ENCODE assay signal across 33 cellular contexts in genomic region chr7:42351313-42351935, GRCh38.
A peak's percentile ranks its signal among the peaks of the same experiment; 100 is the strongest.
DNase-seq lines count a peak whose midpoint lies in the region; ATAC-seq and TF ChIP-seq lines count a peak whose summit lies in the region.
"Had no signal": no experiment of that assay in that cellular context is flagged by ENCODE, and none has a peak within 500 bp of the region (broad histone marks: within the 10 kb centered on the region; RNA-seq: fewer than 3 reads in every experiment).

No MANE protein-coding gene starts in this region.

- H3F3A ChIP-seq in neural cell (ENCODE audit: insufficient read depth, low read length, poor library complexity, severe bottlenecking), result no peaks in the 10 kb centered on the region

- no peaks in the 10 kb centered on the region for H3K79me2 ChIP-seq in neural cell (replicated peaks; ENCODE audit: insufficient read depth, low read length)

- H3K9me3 Mint-ChIP-seq in WTC11, result peaks cover 3% of the 10 kb centered on the region; the same call in 1 of the 2 replicates
- H3K9me3 Mint-ChIP-seq: memory B cell had no signal

- TF ChIP-seq CTCF in AG10803 (conservative IDR thresholded peaks at IDR 0.05; ENCODE audit: low read length) (no peak), fibroblast of the aortic adventitia (IDR thresholded peaks at IDR 0.05; ENCODE audit: insufficient read depth, low read length) (no peak), neural cell (IDR thresholded peaks at IDR 0.05; ENCODE audit: poor library complexity, severe bottlenecking) (no peak), WTC11 (IDR thresholded peaks at IDR 0.05) (no peak)

- no peak overlapping the region for H3K4me3 Mint-ChIP-seq in WTC11
- H3K4me3 Mint-ChIP-seq: activated CD4-positive, alpha-beta memory T cell treated with anti-CD3 and anti-CD28 coated beads, Interleukin-2, amount 10 ng/mL, durations not matched to agents 7 days and 5 days; activated T-helper 17 cell treated with anti-CD3 and anti-CD28 coated beads, Interleukin-2, amount 50 U/mL, for 72 hours; memory B cell had no signal

- ATAC-seq in WTC11, result no peak
- ATAC-seq: activated T-helper 17 cell treated with anti-CD3 and anti-CD28 coated beads, Interleukin-2, amount 50 U/mL, for 72 hours; HepG2 had no signal

- no peak overlapping the region for H3K9ac ChIP-seq in neural cell (ENCODE audit: low read length)

- no peaks in the 10 kb centered on the region for H3K9me2 ChIP-seq in neural cell (ENCODE audit: insufficient read depth, low read length)

- DNase-seq in AG10803 (ENCODE audit: low read depth) (peak; percentile 72), MG63 (peak; percentile 9), fibroblast of the aortic adventitia (ENCODE audit: low read depth) (peak; percentile 30), WTC11 (ENCODE audit: low spot score) (no peak), SHP77 treated with DMSO at 0.1 percent for 48 hours (lab: John Stamatoyannopoulos, UW) (no peak), NCI-H146 treated with DMSO at 0.1 percent for 48 hours (lab: John Stamatoyannopoulos, UW; ENCODE audit: unreplicated experiment) (no peak)
- no peak for DNase-seq in activated CD8-positive, alpha-beta memory T cell treated with anti-CD3 and anti-CD28 coated beads, Interleukin-2, amount 50 U/mL, for 4 hours
- DNase-seq: ACHN; activated CD4-positive, alpha-beta memory T cell treated with anti-CD3 and anti-CD28 coated beads, Interleukin-2, amount 10 ng/mL, durations not matched to agents 7 days and 5 days; activated naive CD4-positive, alpha-beta T cell treated with anti-CD3 and anti-CD28 coated beads, Interleukin-2, amount 50 U/mL, for 16 hours; anterior cingulate cortex; C1 segment of cervical spinal cord; COR-L47; cortex of kidney; GDM1; Karpas-422; NCI-H1417 treated with DMSO at 0.1 percent for 48 hours; NCI-H2081; NCI-H226; NCI-H526 treated with DMSO at 0.1 percent for 48 hours; NK-92 treated with Interleukin-12 subunit alpha and Interleukin-12 subunit beta, amount 100 ng/mL, for 24 hours; PC-9; sigmoid colon; stimulated activated CD4-positive, alpha-beta T cell treated with anti-CD3 and anti-CD28 coated beads, Interleukin-15, amount 100 ng/mL, for 24 hours; stimulated activated CD4-positive, alpha-beta T cell treated with anti-CD3 and anti-CD28 coated beads, Interleukin-4, amount 100 ng/mL, for 4 hours; T-helper 2 cell; transverse colon had no signal

- no peak for TF ChIP-seq RAD21 in neural cell (conservative IDR thresholded peaks at IDR 0.05)

- H3K27ac ChIP-seq in neural cell (ENCODE audit: low read length), result peak overlapping the region; percentile 40
- H3K27ac ChIP-seq: cardiac muscle cell, gastroesophageal sphincter, PC-9 had no signal

- H3K4me3 ChIP-seq in AG10803 (ENCODE audit: low read length) (no peak overlapping the region), MG63 (no peak overlapping the region), fibroblast of the aortic adventitia (ENCODE audit: low read depth, low read length) (no peak overlapping the region), neural cell (ENCODE audit: low read length) (no peak overlapping the region)
- H3K4me3 ChIP-seq: cardiac muscle cell, gastroesophageal sphincter, PC-9, sigmoid colon, transverse colon had no signal

- H3K27ac Mint-ChIP-seq in WTC11, result no peak overlapping the region
- H3K27ac Mint-ChIP-seq: activated CD4-positive, alpha-beta memory T cell treated with anti-CD3 and anti-CD28 coated beads, Interleukin-2, amount 10 ng/mL, durations not matched to agents 7 days and 5 days; activated T-helper 17 cell treated with anti-CD3 and anti-CD28 coated beads, Interleukin-2, amount 50 U/mL, for 72 hours; memory B cell had no signal

- no peak overlapping the region for H2AFZ ChIP-seq in neural cell (ENCODE audit: low read depth, low read length)
- H2AFZ ChIP-seq: PC-9 had no signal

- no peak for TF ChIP-seq EP300 in neural cell (conservative IDR thresholded peaks at IDR 0.05; ENCODE audit: poor library complexity, severe bottlenecking)

- no peak overlapping the region for H3K4me2 ChIP-seq in neural cell (ENCODE audit: low read length)
- H3K4me2 ChIP-seq: PC-9 had no signal

- no peaks in the 10 kb centered on the region for H3K27me3 ChIP-seq in MG63
- H3K27me3 ChIP-seq in neural cell (ENCODE audit: insufficient read depth, low read depth, low read length), result no peaks in the 10 kb centered on the region
- H3K27me3 ChIP-seq: cardiac muscle cell, gastroesophageal sphincter, sigmoid colon, transverse colon had no signal

- H3K36me3 ChIP-seq in MG63, result no peaks in the 10 kb centered on the region
- H3K36me3 ChIP-seq in neural cell (ENCODE audit: insufficient read depth, low read length), result no peaks in the 10 kb centered on the region
- H3K36me3 ChIP-seq: cardiac muscle cell, gastroesophageal sphincter, sigmoid colon, transverse colon had no signal

- POLR2A ChIA-PET in WTC11 (lab: Charles Lee), result no interaction called here

- H3K36me3 Mint-ChIP-seq in WTC11, result no peaks in the 10 kb centered on the region
- H3K36me3 Mint-ChIP-seq: memory B cell had no signal

- H4K20me1 ChIP-seq in neural cell (ENCODE audit: insufficient read depth), result no peaks in the 10 kb centered on the region

- H3K9me3 ChIP-seq in MG63 (no peaks in the 10 kb centered on the region), neural cell (ENCODE audit: low read length) (no peaks in the 10 kb centered on the region)
- H3K9me3 ChIP-seq: gastroesophageal sphincter, sigmoid colon, transverse colon had no signal

- H3K4me1 Mint-ChIP-seq in WTC11, result peaks cover 15% of the 10 kb centered on the region
- H3K4me1 Mint-ChIP-seq: activated CD4-positive, alpha-beta memory T cell treated with anti-CD3 and anti-CD28 coated beads, Interleukin-2, amount 10 ng/mL, durations not matched to agents 7 days and 5 days; activated T-helper 17 cell treated with anti-CD3 and anti-CD28 coated beads, Interleukin-2, amount 50 U/mL, for 72 hours; memory B cell had no signal

- H3K27me3 Mint-ChIP-seq in WTC11 (ENCODE audit: low read depth), result no peaks in the 10 kb centered on the region
- H3K27me3 Mint-ChIP-seq: activated CD4-positive, alpha-beta memory T cell treated with anti-CD3 and anti-CD28 coated beads, Interleukin-2, amount 10 ng/mL, durations not matched to agents 7 days and 5 days; activated T-helper 17 cell treated with anti-CD3 and anti-CD28 coated beads, Interleukin-2, amount 50 U/mL, for 72 hours had no signal

- CTCF ChIA-PET in WTC11 (lab: Charles Lee), result no interaction called here

TF ChIP-seq in neural cell, 6 proteins besides CTCF, POLR2A, EP300 and RAD21 (continues in another document):
- TF ChIP-seq TAF1 (IDR thresholded peaks at IDR 0.05; ENCODE audit: low read depth) (no peak), POLR2AphosphoS5 (IDR thresholded peaks at IDR 0.05) (no peak), SMC3 (conservative IDR thresholded peaks at IDR 0.05; ENCODE audit: poor library complexity) (no peak), MXI1 (conservative IDR thresholded peaks at IDR 0.05; ENCODE audit: poor library complexity, severe bottlenecking) (no peak), EZH2 (IDR thresholded peaks at IDR 0.05; ENCODE audit: borderline replicate concordance, insufficient read depth, low read length, poor library complexity, severe bottlenecking) (no peak)

TF ChIP-seq in WTC11, 78 proteins besides CTCF, POLR2A, EP300 and RAD21:
- TF ChIP-seq FOXK1 (CRISPR knock-in tag; IDR thresholded peaks at IDR 0.05) (no peak), ELF4 (CRISPR knock-in tag; IDR thresholded peaks at IDR 0.05; ENCODE audit: low read depth) (no peak), TEAD4 (CRISPR knock-in tag; IDR thresholded peaks at IDR 0.05) (no peak), GRHL2 (CRISPR knock-in tag; IDR thresholded peaks at IDR 0.05; ENCODE audit: insufficient replicate concordance, severe bottlenecking) (no peak), TCF7 (CRISPR knock-in tag; IDR thresholded peaks at IDR 0.05; ENCODE audit: low read depth) (no peak), ZNF232 (CRISPR knock-in tag; IDR thresholded peaks at IDR 0.05) (no peak), IRF1 (CRISPR knock-in tag; IDR thresholded peaks at IDR 0.05) (no peak), NFE2L1 (CRISPR knock-in tag; IDR thresholded peaks at IDR 0.05) (no peak), ATF1 (CRISPR knock-in tag; IDR thresholded peaks at IDR 0.05) (no peak), NR1H2 (CRISPR knock-in tag; IDR thresholded peaks at IDR 0.05) (no peak), SMAD4 (CRISPR knock-in tag; IDR thresholded peaks at IDR 0.05) (no peak)
- TF ChIP-seq, protein P1, sequence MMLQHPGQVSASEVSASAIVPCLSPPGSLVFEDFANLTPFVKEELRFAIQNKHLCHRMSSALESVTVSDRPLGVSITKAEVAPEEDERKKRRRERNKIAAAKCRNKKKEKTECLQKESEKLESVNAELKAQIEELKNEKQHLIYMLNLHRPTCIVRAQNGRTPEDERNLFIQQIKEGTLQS (CRISPR knock-in tag; conservative IDR thresholded peaks at IDR 0.05), result no peak
- TF ChIP-seq, protein P2, sequence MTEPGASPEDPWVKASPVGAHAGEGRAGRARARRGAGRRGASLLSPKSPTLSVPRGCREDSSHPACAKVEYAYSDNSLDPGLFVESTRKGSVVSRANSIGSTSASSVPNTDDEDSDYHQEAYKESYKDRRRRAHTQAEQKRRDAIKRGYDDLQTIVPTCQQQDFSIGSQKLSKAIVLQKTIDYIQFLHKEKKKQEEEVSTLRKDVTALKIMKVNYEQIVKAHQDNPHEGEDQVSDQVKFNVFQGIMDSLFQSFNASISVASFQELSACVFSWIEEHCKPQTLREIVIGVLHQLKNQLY (CRISPR knock-in tag; IDR thresholded peaks at IDR 0.05), result no peak

Comparison
In these comparisons a context has a peak if more than half of its experiments do, and no peak if none do; other contexts are left out.
1. DNase-seq: peak in AG10803 (single experiment), MG63 (single experiment) and fibroblast of the aortic adventitia (single experiment); none in activated CD8-positive, alpha-beta memory T cell treated with anti-CD3 and anti-CD28 coated beads, Interleukin-2, amount 50 U/mL, for 4 hours (single experiment), WTC11 (single experiment), SHP77 treated with DMSO at 0.1 percent for 48 hours (single experiment) and NCI-H146 treated with DMSO at 0.1 percent for 48 hours (single experiment).